Comparison of ENCODE assay signal across 1 cellular context in the genomic region with DNA sequence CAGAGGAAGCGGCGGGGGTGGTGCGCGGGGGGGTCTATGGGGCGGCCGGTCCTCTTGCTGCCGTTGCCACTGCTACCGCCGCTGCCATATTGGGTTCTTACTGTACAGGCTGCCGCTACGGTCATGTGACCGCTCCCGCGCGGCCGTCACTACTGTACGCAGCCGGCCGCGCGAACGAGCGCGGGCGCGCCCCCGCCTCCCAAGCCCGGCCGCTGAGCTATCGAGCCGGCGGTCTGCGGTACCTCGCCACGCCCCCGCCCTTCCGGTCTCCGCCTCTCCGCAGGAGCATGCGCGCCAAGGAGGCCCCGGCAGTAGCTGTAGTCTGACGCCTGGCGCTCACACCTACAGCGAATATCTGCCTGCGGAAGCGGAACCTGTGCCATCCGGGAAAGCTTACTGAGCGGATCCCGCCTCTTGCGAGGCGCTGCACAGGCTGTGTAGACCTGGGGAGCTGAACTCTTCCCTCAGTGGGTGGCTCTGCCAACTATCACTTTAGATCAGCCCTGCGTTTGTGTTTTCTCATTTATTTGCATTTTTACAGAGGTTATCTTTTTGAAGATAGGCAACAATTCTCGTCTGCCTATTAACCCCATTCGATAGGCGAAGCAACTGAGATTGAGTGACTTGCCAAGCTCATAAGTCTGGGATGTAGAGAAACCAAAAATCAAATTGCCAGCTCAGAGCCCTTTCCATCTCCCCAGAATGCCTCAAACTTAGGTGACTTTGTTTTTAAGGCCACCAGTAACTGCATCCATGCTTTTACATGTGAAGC.
A peak's percentile ranks its signal among the peaks of the same experiment; 100 is the strongest.
TF ChIP-seq lines count a peak whose summit lies in the region.

Gene ASXL2, minus strand, starts transcription at position 127 of the 772 bp plus-strand sequence. CDS start 265 bp downstream, outside the sequence.

TF ChIP-seq in K562, 482 proteins besides CTCF, POLR2A, EP300 and RAD21 (continued from another document and continues in another):
- TF ChIP-seq, protein P1, sequence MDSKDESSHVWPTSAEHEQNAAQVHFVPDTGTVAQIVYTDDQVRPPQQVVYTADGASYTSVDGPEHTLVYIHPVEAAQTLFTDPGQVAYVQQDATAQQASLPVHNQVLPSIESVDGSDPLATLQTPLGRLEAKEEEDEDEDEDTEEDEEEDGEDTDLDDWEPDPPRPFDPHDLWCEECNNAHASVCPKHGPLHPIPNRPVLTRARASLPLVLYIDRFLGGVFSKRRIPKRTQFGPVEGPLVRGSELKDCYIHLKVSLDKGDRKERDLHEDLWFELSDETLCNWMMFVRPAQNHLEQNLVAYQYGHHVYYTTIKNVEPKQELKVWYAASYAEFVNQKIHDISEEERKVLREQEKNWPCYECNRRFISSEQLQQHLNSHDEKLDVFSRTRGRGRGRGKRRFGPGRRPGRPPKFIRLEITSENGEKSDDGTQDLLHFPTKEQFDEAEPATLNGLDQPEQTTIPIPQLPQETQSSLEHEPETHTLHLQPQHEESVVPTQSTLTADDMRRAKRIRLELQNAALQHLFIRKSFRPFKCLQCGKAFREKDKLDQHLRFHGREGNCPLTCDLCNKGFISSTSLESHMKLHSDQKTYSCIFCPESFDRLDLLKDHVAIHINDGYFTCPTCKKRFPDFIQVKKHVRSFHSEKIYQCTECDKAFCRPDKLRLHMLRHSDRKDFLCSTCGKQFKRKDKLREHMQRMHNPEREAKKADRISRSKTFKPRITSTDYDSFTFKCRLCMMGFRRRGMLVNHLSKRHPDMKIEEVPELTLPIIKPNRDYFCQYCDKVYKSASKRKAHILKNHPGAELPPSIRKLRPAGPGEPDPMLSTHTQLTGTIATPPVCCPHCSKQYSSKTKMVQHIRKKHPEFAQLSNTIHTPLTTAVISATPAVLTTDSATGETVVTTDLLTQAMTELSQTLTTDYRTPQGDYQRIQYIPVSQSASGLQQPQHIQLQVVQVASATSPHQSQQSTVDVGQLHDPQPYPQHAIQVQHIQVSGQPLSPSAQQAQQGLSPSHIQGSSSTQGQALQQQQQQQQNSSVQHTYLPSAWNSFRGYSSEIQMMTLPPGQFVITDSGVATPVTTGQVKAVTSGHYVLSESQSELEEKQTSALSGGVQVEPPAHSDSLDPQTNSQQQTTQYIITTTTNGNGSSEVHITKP (IDR thresholded peaks at IDR 0.05; ENCODE audit: partially characterized antibody), result no peak
- peak; percentile 50; the same call in 1 of the 2 replicates for TF ChIP-seq ZNF584 (CRISPR knock-in tag; IDR thresholded peaks at IDR 0.05; ENCODE audit: low read depth)
- peak; percentile 46; the same call in 1 of the 2 replicates for TF ChIP-seq HDAC2 (IDR thresholded peaks at IDR 0.05)
- TF ChIP-seq NFIX (CRISPR knock-in tag; IDR thresholded peaks at IDR 0.05; ENCODE audit: low read depth), result no peak
- TF ChIP-seq, protein P2, sequence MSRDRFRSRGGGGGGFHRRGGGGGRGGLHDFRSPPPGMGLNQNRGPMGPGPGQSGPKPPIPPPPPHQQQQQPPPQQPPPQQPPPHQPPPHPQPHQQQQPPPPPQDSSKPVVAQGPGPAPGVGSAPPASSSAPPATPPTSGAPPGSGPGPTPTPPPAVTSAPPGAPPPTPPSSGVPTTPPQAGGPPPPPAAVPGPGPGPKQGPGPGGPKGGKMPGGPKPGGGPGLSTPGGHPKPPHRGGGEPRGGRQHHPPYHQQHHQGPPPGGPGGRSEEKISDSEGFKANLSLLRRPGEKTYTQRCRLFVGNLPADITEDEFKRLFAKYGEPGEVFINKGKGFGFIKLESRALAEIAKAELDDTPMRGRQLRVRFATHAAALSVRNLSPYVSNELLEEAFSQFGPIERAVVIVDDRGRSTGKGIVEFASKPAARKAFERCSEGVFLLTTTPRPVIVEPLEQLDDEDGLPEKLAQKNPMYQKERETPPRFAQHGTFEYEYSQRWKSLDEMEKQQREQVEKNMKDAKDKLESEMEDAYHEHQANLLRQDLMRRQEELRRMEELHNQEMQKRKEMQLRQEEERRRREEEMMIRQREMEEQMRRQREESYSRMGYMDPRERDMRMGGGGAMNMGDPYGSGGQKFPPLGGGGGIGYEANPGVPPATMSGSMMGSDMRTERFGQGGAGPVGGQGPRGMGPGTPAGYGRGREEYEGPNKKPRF (IDR thresholded peaks at IDR 0.05; ENCODE audit: low read depth, low read length), result no peak
- TF ChIP-seq MXI1 (IDR thresholded peaks at IDR 0.05; ENCODE audit: low read depth, low read length), result 0 out of 2 replicates have a peak, but pooled peaks have one; percentile 9
- 0 out of 2 replicates have a peak, but pooled peaks have one; percentile 1 for TF ChIP-seq TAF7 (tag; IDR thresholded peaks at IDR 0.05)
- TF ChIP-seq ELF2 (CRISPR knock-in tag; IDR thresholded peaks at IDR 0.05), result peak; percentile 52
- no peak for TF ChIP-seq THRB (CRISPR knock-in tag; conservative IDR thresholded peaks at IDR 0.05)
- no peak for TF ChIP-seq SRSF9 (IDR thresholded peaks at IDR 0.05; ENCODE audit: borderline replicate concordance, low read depth, low read length)
- no peak for TF ChIP-seq KDM1A (IDR thresholded peaks at IDR 0.05)
- TF ChIP-seq, protein P3, sequence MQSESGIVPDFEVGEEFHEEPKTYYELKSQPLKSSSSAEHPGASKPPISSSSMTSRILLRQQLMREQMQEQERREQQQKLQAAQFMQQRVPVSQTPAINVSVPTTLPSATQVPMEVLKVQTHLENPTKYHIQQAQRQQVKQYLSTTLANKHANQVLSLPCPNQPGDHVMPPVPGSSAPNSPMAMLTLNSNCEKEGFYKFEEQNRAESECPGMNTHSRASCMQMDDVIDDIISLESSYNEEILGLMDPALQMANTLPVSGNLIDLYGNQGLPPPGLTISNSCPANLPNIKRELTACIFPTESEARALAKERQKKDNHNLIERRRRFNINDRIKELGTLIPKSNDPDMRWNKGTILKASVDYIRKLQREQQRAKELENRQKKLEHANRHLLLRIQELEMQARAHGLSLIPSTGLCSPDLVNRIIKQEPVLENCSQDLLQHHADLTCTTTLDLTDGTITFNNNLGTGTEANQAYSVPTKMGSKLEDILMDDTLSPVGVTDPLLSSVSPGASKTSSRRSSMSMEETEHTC (IDR thresholded peaks at IDR 0.05), result peak; percentile 70
- TF ChIP-seq ESRRA (IDR thresholded peaks at IDR 0.05; ENCODE audit: borderline replicate concordance, low read depth), result peak; percentile 71; the same call in 1 of the 2 replicates
- peak; percentile 56 for TF ChIP-seq CBFA2T2 (conservative IDR thresholded peaks at IDR 0.05)
- no peak for TF ChIP-seq ZNF277 (CRISPR knock-in tag; IDR thresholded peaks at IDR 0.05; ENCODE audit: borderline replicate concordance)
- no peak for TF ChIP-seq ZNF655 (CRISPR knock-in tag; IDR thresholded peaks at IDR 0.05)
- no peak for TF ChIP-seq SMAD2 (IDR thresholded peaks at IDR 0.05; ENCODE audit: low read depth, low read length)
- no peak for TF ChIP-seq GATAD2B (IDR thresholded peaks at IDR 0.05; ENCODE audit: borderline replicate concordance)
- TF ChIP-seq, protein P4, sequence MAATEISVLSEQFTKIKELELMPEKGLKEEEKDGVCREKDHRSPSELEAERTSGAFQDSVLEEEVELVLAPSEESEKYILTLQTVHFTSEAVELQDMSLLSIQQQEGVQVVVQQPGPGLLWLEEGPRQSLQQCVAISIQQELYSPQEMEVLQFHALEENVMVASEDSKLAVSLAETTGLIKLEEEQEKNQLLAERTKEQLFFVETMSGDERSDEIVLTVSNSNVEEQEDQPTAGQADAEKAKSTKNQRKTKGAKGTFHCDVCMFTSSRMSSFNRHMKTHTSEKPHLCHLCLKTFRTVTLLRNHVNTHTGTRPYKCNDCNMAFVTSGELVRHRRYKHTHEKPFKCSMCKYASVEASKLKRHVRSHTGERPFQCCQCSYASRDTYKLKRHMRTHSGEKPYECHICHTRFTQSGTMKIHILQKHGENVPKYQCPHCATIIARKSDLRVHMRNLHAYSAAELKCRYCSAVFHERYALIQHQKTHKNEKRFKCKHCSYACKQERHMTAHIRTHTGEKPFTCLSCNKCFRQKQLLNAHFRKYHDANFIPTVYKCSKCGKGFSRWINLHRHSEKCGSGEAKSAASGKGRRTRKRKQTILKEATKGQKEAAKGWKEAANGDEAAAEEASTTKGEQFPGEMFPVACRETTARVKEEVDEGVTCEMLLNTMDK (IDR thresholded peaks at IDR 0.05; ENCODE audit: borderline replicate concordance, insufficient read depth, low read depth, low read length, poor library complexity, severe bottlenecking), result no peak
- TF ChIP-seq, protein P5, sequence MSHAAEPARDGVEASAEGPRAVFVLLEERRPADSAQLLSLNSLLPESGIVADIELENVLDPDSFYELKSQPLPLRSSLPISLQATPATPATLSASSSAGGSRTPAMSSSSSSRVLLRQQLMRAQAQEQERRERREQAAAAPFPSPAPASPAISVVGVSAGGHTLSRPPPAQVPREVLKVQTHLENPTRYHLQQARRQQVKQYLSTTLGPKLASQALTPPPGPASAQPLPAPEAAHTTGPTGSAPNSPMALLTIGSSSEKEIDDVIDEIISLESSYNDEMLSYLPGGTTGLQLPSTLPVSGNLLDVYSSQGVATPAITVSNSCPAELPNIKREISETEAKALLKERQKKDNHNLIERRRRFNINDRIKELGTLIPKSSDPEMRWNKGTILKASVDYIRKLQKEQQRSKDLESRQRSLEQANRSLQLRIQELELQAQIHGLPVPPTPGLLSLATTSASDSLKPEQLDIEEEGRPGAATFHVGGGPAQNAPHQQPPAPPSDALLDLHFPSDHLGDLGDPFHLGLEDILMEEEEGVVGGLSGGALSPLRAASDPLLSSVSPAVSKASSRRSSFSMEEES (CRISPR knock-in tag; IDR thresholded peaks at IDR 0.05), result peak; percentile 99
- TF ChIP-seq SP2 (IDR thresholded peaks at IDR 0.05; ENCODE audit: extremely low read depth, low read depth, low read length, poor library complexity, severe bottlenecking), result no peak
- TF ChIP-seq, protein P6, sequence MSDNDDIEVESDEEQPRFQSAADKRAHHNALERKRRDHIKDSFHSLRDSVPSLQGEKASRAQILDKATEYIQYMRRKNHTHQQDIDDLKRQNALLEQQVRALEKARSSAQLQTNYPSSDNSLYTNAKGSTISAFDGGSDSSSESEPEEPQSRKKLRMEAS (CRISPR knock-in tag; IDR thresholded peaks at IDR 0.05), result peak; percentile 92
- TF ChIP-seq POLR2B (IDR thresholded peaks at IDR 0.05; ENCODE audit: low read depth, partially characterized antibody), result peak; percentile 69
- TF ChIP-seq, protein P7, sequence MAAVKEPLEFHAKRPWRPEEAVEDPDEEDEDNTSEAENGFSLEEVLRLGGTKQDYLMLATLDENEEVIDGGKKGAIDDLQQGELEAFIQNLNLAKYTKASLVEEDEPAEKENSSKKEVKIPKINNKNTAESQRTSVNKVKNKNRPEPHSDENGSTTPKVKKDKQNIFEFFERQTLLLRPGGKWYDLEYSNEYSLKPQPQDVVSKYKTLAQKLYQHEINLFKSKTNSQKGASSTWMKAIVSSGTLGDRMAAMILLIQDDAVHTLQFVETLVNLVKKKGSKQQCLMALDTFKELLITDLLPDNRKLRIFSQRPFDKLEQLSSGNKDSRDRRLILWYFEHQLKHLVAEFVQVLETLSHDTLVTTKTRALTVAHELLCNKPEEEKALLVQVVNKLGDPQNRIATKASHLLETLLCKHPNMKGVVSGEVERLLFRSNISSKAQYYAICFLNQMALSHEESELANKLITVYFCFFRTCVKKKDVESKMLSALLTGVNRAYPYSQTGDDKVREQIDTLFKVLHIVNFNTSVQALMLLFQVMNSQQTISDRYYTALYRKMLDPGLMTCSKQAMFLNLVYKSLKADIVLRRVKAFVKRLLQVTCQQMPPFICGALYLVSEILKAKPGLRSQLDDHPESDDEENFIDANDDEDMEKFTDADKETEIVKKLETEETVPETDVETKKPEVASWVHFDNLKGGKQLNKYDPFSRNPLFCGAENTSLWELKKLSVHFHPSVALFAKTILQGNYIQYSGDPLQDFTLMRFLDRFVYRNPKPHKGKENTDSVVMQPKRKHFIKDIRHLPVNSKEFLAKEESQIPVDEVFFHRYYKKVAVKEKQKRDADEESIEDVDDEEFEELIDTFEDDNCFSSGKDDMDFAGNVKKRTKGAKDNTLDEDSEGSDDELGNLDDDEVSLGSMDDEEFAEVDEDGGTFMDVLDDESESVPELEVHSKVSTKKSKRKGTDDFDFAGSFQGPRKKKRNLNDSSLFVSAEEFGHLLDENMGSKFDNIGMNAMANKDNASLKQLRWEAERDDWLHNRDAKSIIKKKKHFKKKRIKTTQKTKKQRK (IDR thresholded peaks at IDR 0.05; ENCODE audit: borderline replicate concordance, low read depth, low read length), result no peak
- no peak for TF ChIP-seq KLF6 (CRISPR knock-in tag; IDR thresholded peaks at IDR 0.05; ENCODE audit: borderline replicate concordance)
- no peak for TF ChIP-seq HNRNPL (IDR thresholded peaks at IDR 0.05; ENCODE audit: low read depth, low read length)
- peak; percentile 93 to 94 for TF ChIP-seq E2F6 (IDR thresholded peaks at IDR 0.05; ENCODE audit: borderline replicate concordance in 1 of 2, extremely low read depth in 1 of 2, insufficient read depth in 1 of 2, insufficient read length in 1 of 2, low read depth in 1 of 2, low read length in 1 of 2, poor library complexity in 1 of 2, severe bottlenecking in 1 of 2)
- TF ChIP-seq BACH1 (tag; IDR thresholded peaks at IDR 0.05), result no peak
